In genomic region chr10:116183733-116184447, GRCh38 we compare ENCODE assay signal across 12 cellular contexts.
DNase-seq lines count a peak whose midpoint lies in the region; TF ChIP-seq lines count a peak whose summit lies in the region.
"Had no signal": no experiment of that assay in that cellular context is flagged by ENCODE, and none has a peak within 500 bp of the region (broad histone marks: within the 10 kb centered on the region; RNA-seq: fewer than 3 reads in every experiment).

No MANE protein-coding gene starts in this region.

- H3K9me3 ChIP-seq in WERI-Rb-1 (ENCODE audit: severe bottlenecking) (no peaks in the 10 kb centered on the region), hepatocyte (ENCODE audit: low read depth) (no peaks in the 10 kb centered on the region)
- H3K9me3 ChIP-seq: BLaER1 treated with 17β-estradiol and CSF1 and Interleukin-3, amounts not matched to agents 10 nM and 100 nM; heart right ventricle had no signal

- no peaks in the 10 kb centered on the region for H4K20me1 ChIP-seq in hepatocyte (ENCODE audit: insufficient read depth, poor library complexity, severe bottlenecking)
- H4K20me1 ChIP-seq: BLaER1 treated with 17β-estradiol and CSF1 and Interleukin-3, amounts not matched to agents 10 nM and 100 nM had no signal

- H3K4me2 ChIP-seq in hepatocyte: no peak overlapping the region

- H3K79me2 ChIP-seq in hepatocyte: no peaks in the 10 kb centered on the region

- no peaks in the 10 kb centered on the region for H3K9me2 ChIP-seq in hepatocyte (replicated peaks; ENCODE audit: insufficient read depth)

- H3K4me3 ChIP-seq in WERI-Rb-1 (ENCODE audit: low read depth, low read length) (no peak overlapping the region), hepatocyte (no peak overlapping the region)
- H3K4me3 ChIP-seq: BLaER1 treated with 17β-estradiol and CSF1 and Interleukin-3, amounts not matched to agents 10 nM and 100 nM; heart right ventricle had no signal

- H3K4me1 ChIP-seq in hepatocyte (ENCODE audit: insufficient read depth): no peaks in the 10 kb centered on the region
- H3K4me1 ChIP-seq: heart right ventricle had no signal

- in situ Hi-C loops in ACHN (cut with HindIII; ENCODE audit: low pct_ligation_motif_present, low pct_unique_long_range_greater_than_20kb, low sequenced_read_pairs): no loop called here

- TF ChIP-seq CTCF in WERI-Rb-1 (IDR thresholded peaks at IDR 0.05; ENCODE audit: low read depth, low read length): no peak
- TF ChIP-seq CTCF in hepatocyte (IDR thresholded peaks at IDR 0.05; ENCODE audit: poor library complexity): no peak

- 31% methylated on average over 4 of the region's 4 CpGs for WGBS in hepatocyte (ENCODE audit: low lambda C conversion rate, missing lambda C conversion rate)

- DNase-seq in ACHN (peak; percentile 84), H4 (ENCODE audit: low spot score) (peak; percentile 10), WERI-Rb-1 (no peak), hepatocyte (ENCODE audit: low spot score) (peak; percentile 45), NCI-H345 (lab: John Stamatoyannopoulos, UW) (no peak), OCI-M2 (lab: John Stamatoyannopoulos, UW; ENCODE audit: unreplicated experiment) (no peak), nucleus accumbens (lab: John Stamatoyannopoulos, UW) (no peak)
- DNase-seq in activated CD4-positive, alpha-beta T cell treated with anti-CD3 and anti-CD28 coated beads, Interleukin-2, amount 50 U/mL, for 48 hours: no peak
- DNase-seq: activated B cell treated with CpG ODN at 0.5 μM for 24 hours, heart right ventricle, NCI-H2029 treated with DMSO at 0.1 percent for 48 hours had no signal

- H3K36me3 ChIP-seq in WERI-Rb-1 (no peaks in the 10 kb centered on the region), hepatocyte (replicated peaks; ENCODE audit: insufficient read depth, low read depth) (no peaks in the 10 kb centered on the region)
- H3K36me3 ChIP-seq: BLaER1 treated with 17β-estradiol and CSF1 and Interleukin-3, amounts not matched to agents 10 nM and 100 nM; heart right ventricle had no signal

- H2AFZ ChIP-seq in hepatocyte: no peak overlapping the region

- H3K27ac ChIP-seq in WERI-Rb-1: peak overlapping the region; percentile 81
- no peak overlapping the region for H3K27ac ChIP-seq in hepatocyte
- H3K27ac ChIP-seq: BLaER1 treated with 17β-estradiol and CSF1 and Interleukin-3, amounts not matched to agents 10 nM and 100 nM; heart right ventricle had no signal

- H3K27me3 ChIP-seq in WERI-Rb-1 (ENCODE audit: insufficient read depth, low read depth, severe bottlenecking) (no peaks in the 10 kb centered on the region), hepatocyte (no peaks in the 10 kb centered on the region)
- H3K27me3 ChIP-seq: BLaER1 treated with 17β-estradiol and CSF1 and Interleukin-3, amounts not matched to agents 10 nM and 100 nM; heart right ventricle had no signal

Comparison
In these comparisons a context has a peak if more than half of its experiments do, and no peak if none do; other contexts are left out.
1. DNase-seq: peak in ACHN (single experiment), H4 (single experiment) and hepatocyte (single experiment); none in WERI-Rb-1 (single experiment), NCI-H345 (single experiment), OCI-M2 (single experiment), nucleus accumbens (0 of 56) and activated CD4-positive, alpha-beta T cell treated with anti-CD3 and anti-CD28 coated beads, Interleukin-2, amount 50 U/mL, for 48 hours (0 of 2).